Comparison of ENCODE assay signal across 10 cellular contexts in the genomic region with DNA sequence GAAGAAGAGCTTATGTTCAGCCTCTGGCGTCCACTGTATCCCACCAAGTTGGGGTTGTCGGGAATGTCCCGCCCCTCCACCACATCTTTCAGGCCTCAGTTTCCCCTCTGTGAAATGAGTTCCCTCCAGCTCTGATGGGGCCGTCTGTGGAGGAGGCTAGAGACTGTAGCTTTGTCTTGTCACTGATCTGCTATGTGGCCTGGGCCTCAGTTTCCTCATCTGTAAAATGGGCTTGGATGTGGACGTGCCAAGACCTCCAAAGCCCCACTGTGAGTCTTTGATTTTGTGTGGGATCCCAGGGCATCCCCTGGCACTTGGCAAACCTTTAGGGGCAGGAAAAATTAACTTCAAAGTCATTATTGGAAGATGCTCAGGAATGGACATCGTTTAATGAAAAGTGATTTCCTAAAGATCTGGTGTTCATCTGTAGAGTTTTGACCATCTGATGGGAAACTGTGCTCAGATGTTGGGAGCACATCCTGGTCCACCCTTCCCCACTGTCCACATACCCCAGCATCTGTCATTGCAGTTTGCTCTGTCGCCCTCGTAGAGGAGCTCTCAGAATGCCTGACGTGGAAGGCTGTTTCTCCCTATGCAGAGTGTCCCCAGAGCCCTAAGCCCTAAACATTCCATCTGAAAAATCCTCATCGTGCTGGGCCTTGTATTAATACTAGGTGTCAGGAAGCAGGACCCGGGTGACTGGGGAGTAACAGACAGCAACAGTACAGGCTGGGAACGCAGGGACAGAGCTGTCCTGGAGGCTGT. TPM values are rescaled to one million over a fixed set of nuclear protein-coding genes. Genes with fewer than 3 reads are reported as not detected.
DNase-seq lines count a peak whose midpoint lies in the region; ATAC-seq and TF ChIP-seq lines count a peak whose summit lies in the region.
"Had no signal": no experiment of that assay in that cellular context is flagged by ENCODE, and none has a peak within 500 bp of the region (broad histone marks: within the 10 kb centered on the region; RNA-seq: fewer than 3 reads in every experiment).

No MANE protein-coding gene starts in this region.

- H3K4me3 ChIP-seq in mesenchymal stem cell (ENCODE audit: insufficient read depth in 1 of 2, low read depth in 1 of 2, low read length in 2 of 2): no peak overlapping the region
- H3K4me3 ChIP-seq in tibial nerve: no peak overlapping the region

- H3K9me3 ChIP-seq in mesenchymal stem cell (ENCODE audit: control insufficient read depth, low read length) (no peaks in the 10 kb centered on the region), tibial nerve (no peaks in the 10 kb centered on the region)
- H3K9me3 ChIP-seq: BE2C had no signal

- no peak for ATAC-seq in activated T-helper 17 cell treated with anti-CD3 and anti-CD28 coated beads, Interleukin-2, amount 50 U/mL, for 72 hours (replicated peaks)
- ATAC-seq in GM21528 (IDR thresholded peaks at IDR 0.05; ENCODE audit: low FRiP score, unreplicated experiment): no peak

- TF ChIP-seq POLR2A in tibial nerve (IDR thresholded peaks at IDR 0.05): no peak

- H3K14ac ChIP-seq in mesenchymal stem cell (ENCODE audit: low read length in 2 of 2): peak overlapping the region in 1 of 2 experiments; percentile 82

- H3K9me3 Mint-ChIP-seq in activated naive CD4-positive, alpha-beta T cell treated with anti-CD3 and anti-CD28 coated beads for 36 hours: no peaks in the 10 kb centered on the region
- H3K9me3 Mint-ChIP-seq in activated T-helper 17 cell treated with anti-CD3 and anti-CD28 coated beads, Interleukin-2, amount 50 U/mL, for 72 hours: no peaks in the 10 kb centered on the region

- no peaks in the 10 kb centered on the region for H3K27me3 ChIP-seq in mesenchymal stem cell (ENCODE audit: control insufficient read depth in 1 of 2, insufficient read depth in 1 of 2, low read length in 2 of 2)
- H3K27me3 ChIP-seq in tibial nerve: no peaks in the 10 kb centered on the region
- H3K27me3 ChIP-seq: BE2C had no signal

- H3K4ac ChIP-seq in mesenchymal stem cell (ENCODE audit: low read depth in 1 of 2, low read length in 2 of 2): peak overlapping the region; percentile 86 to 88

- no peak overlapping the region for H2BK5ac ChIP-seq in mesenchymal stem cell (ENCODE audit: low read depth, low read length, poor library complexity, severe bottlenecking)

- H2BK120ac ChIP-seq in mesenchymal stem cell (ENCODE audit: low read depth, low read length): peak overlapping the region; percentile 2

- no peak overlapping the region for H2BK15ac ChIP-seq in mesenchymal stem cell (ENCODE audit: low read depth, poor library complexity, severe bottlenecking)

- H2AK5ac ChIP-seq in mesenchymal stem cell (ENCODE audit: low read length, severe bottlenecking): peak overlapping the region; percentile 21

- peak overlapping the region; percentile 53 to 97 for H2BK12ac ChIP-seq in mesenchymal stem cell (ENCODE audit: low read length in 2 of 2)

- peak overlapping the region; percentile 77 to 99 for H3K18ac ChIP-seq in mesenchymal stem cell (ENCODE audit: low read depth in 1 of 2, low read length in 2 of 2)

- CTCF ChIA-PET in activated naive CD4-positive, alpha-beta T cell treated with anti-CD3 and anti-CD28 coated beads for 36 hours (lab: Charles Lee): interaction anchor here (0.7 to 5.3 kb wide), 5 partner anchors 8 to 169 kb away, joined by 3 to 34 read pairs (median 3); a partner anchor contains a TSS

- no peaks in the 10 kb centered on the region for H3K27me3 Mint-ChIP-seq in activated naive CD4-positive, alpha-beta T cell treated with anti-CD3 and anti-CD28 coated beads for 36 hours (ENCODE audit: low read depth)
- H3K27me3 Mint-ChIP-seq in activated T-helper 17 cell treated with anti-CD3 and anti-CD28 coated beads, Interleukin-2, amount 50 U/mL, for 72 hours: no peaks in the 10 kb centered on the region

- TF ChIP-seq CTCF in tibial nerve (IDR thresholded peaks at IDR 0.05): no peak

- peak overlapping the region; percentile 88 for H4K8ac ChIP-seq in mesenchymal stem cell (ENCODE audit: low read length)

- peak overlapping the region in 1 of 2 experiments; percentile 78 for H3K23ac ChIP-seq in mesenchymal stem cell (ENCODE audit: low read length in 2 of 2)

- peaks cover 37% of the 10 kb centered on the region for H3K79me1 ChIP-seq in mesenchymal stem cell (replicated peaks; ENCODE audit: low read length, poor library complexity, severe bottlenecking)

- DNase-seq in activated naive CD4-positive, alpha-beta T cell treated with anti-CD3 and anti-CD28 coated beads for 36 hours: no peak
- no peak for DNase-seq in activated naive CD4-positive, alpha-beta T cell treated with Interleukin-2 at 50 U/mL for 16 hours
- DNase-seq in mesenchymal stem cell (peak; percentile 54), tibial nerve (ENCODE audit: low spot score in 2 of 2) (no peak), A172 (ENCODE audit: low spot score) (no peak), MV-4-11 (lab: John Stamatoyannopoulos, UW) (no peak)
- DNase-seq: stimulated activated CD4-positive, alpha-beta T cell treated with anti-CD3 and anti-CD28 coated beads, Interleukin-4, amount 100 ng/mL, for 24 hours had no signal

- H3K36me3 ChIP-seq in mesenchymal stem cell (ENCODE audit: control insufficient read depth in 1 of 2, insufficient read depth in 2 of 2, low read depth in 1 of 2, low read length in 2 of 2) (peaks cover 3 to 79% of the 10 kb centered on the region in 2 experiments), tibial nerve (no peaks in the 10 kb centered on the region)
- H3K36me3 ChIP-seq: BE2C had no signal

- H4K91ac ChIP-seq in mesenchymal stem cell (ENCODE audit: low read length): peak overlapping the region; percentile 70

- intact Hi-C loops in activated naive CD4-positive, alpha-beta T cell treated with anti-CD3 and anti-CD28 coated beads for 36 hours (cut with micrococcal nuclease): loop anchor here (5.0 kb wide), 1 partner anchor 1419 kb away; no protein-coding TSS in a partner anchor

- H3K4me1 Mint-ChIP-seq in activated naive CD4-positive, alpha-beta T cell treated with anti-CD3 and anti-CD28 coated beads for 36 hours (ENCODE audit: low read depth): peaks cover 86% of the 10 kb centered on the region
- peaks cover 70% of the 10 kb centered on the region for H3K4me1 Mint-ChIP-seq in activated T-helper 17 cell treated with anti-CD3 and anti-CD28 coated beads, Interleukin-2, amount 50 U/mL, for 72 hours

- no peak for TF ChIP-seq EP300 in tibial nerve (IDR thresholded peaks at IDR 0.05)

- peak overlapping the region; percentile 94 for H3K27ac Mint-ChIP-seq in activated naive CD4-positive, alpha-beta T cell treated with anti-CD3 and anti-CD28 coated beads for 36 hours
- H3K27ac Mint-ChIP-seq in activated T-helper 17 cell treated with anti-CD3 and anti-CD28 coated beads, Interleukin-2, amount 50 U/mL, for 72 hours: peak overlapping the region; percentile 98

- H3K4me1 ChIP-seq in mesenchymal stem cell (ENCODE audit: control insufficient read depth, insufficient read depth, low read depth, low read length) (peaks cover 61% of the 10 kb centered on the region), tibial nerve (peaks cover 0 to 55% (median 41%) of the 10 kb centered on the region in 4 donors)

- H3K4me2 ChIP-seq in mesenchymal stem cell (ENCODE audit: low read length, poor library complexity, severe bottlenecking): no peak overlapping the region

- H3K27ac ChIP-seq in mesenchymal stem cell (ENCODE audit: low read length, poor library complexity, severe bottlenecking) (peak overlapping the region; percentile 6), tibial nerve (peak overlapping the region in 3 of 4 donors; percentile 70 to 91 (median 72))

- H3K4me3 Mint-ChIP-seq in activated naive CD4-positive, alpha-beta T cell treated with anti-CD3 and anti-CD28 coated beads for 36 hours: peak overlapping the region; percentile 66
- H3K4me3 Mint-ChIP-seq in activated T-helper 17 cell treated with anti-CD3 and anti-CD28 coated beads, Interleukin-2, amount 50 U/mL, for 72 hours: peak overlapping the region; percentile 81

- H3K9ac ChIP-seq in mesenchymal stem cell (ENCODE audit: low read length): peak overlapping the region; percentile 16

- peaks cover 4% of the 10 kb centered on the region for H3K36me3 Mint-ChIP-seq in activated naive CD4-positive, alpha-beta T cell treated with anti-CD3 and anti-CD28 coated beads for 36 hours (ENCODE audit: low read depth)
- H3K36me3 Mint-ChIP-seq in activated T-helper 17 cell treated with anti-CD3 and anti-CD28 coated beads, Interleukin-2, amount 50 U/mL, for 72 hours (ENCODE audit: low read depth): peaks cover 46% of the 10 kb centered on the region

- H2AFZ ChIP-seq in mesenchymal stem cell (ENCODE audit: low read depth, low read length): no peak overlapping the region

- WGBS in mesenchymal stem cell: 52% methylated on average over 10 of the region's 12 CpGs
- WGBS in tibial nerve, 2 donors: 84 to 91% methylated on average over 12 of the region's 12 CpGs

RNA-seq across cellular contexts. Expression of a gene that starts 28.5 kb away (rescaled TPM):
- total RNA-seq in activated naive CD4-positive, alpha-beta T cell treated with anti-CD3 and anti-CD28 coated beads for 36 hours: 10 to 100 TPM; 32.2 to 36.9 TPM
- total RNA-seq in activated T-helper 17 cell treated with anti-CD3 and anti-CD28 coated beads, Interleukin-2, amount 50 U/mL, for 72 hours: 100 to 1,000 TPM in 1 of 2 donors, 10 to 100 TPM in 1; 80.1 to 219 TPM
- polyA plus RNA-seq in mesenchymal stem cell (2013, experiment 1 of 2): 34.8 TPM
- 33.8 TPM for polyA plus RNA-seq in mesenchymal stem cell (2013, experiment 2 of 2)
- total RNA-seq in tibial nerve: 10 to 100 TPM; 11.8 to 24.9 (median 13.5) TPM
- total RNA-seq in A172 (2014; rRNA removed; shearing (Covaris generic)): 26.0 and 34.2 TPM in 2 replicates
